Comparison of ENCODE assay signal across 21 cellular contexts in the genomic region with DNA sequence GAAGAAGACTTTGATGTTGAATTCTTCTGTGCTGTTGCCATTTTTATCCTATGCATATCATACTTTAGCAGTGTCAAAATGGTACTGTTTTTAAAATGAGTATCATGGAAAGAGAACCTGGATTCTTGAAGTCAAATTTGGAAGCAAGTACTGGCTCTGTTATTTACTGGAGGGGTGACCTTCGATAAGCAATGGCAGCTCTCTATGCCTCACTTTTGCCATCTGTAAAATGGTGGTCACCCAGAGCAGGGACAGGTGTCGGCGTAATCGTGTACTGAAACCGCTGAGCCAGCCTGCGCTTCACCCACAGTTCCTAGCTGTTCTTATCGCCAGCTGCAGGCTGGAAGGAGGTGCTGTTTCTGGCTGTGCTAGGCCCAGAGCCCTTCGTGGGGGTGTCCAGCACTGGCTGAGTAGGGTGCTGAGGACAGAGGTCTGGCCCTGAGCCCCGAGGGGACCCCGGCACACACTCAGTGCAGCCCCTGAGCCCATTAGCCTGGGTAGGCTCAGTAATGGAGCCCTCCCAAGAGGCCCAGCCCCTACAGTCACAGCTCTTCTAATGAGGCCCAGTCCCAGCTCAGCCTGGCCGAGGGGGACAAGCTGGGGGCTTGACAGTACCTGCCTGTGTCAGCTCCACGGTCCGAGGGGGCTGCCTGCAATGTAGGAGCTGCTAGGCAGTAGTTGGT.
"Had no signal": no experiment of that assay in that cellular context is flagged by ENCODE, and none has a peak within 500 bp of the region (broad histone marks: within the 10 kb centered on the region; RNA-seq: fewer than 3 reads in every experiment).

No MANE protein-coding gene starts in this region.

- H3K36me3 Mint-ChIP-seq: activated naive CD8-positive, alpha-beta T cell treated with anti-CD3 and anti-CD28 coated beads, Interleukin-2, amount 10 ng/mL, durations not matched to agents 7 days and 5 days had no signal

- H3K9me3 ChIP-seq: adrenal gland had no signal

- H3K36me3 ChIP-seq: adrenal gland had no signal

- H3K27ac Mint-ChIP-seq: activated B cell treated with CpG ODN at 0.5 μM for 24 hours; activated CD4-positive, alpha-beta T cell treated with anti-CD3 and anti-CD28 coated beads, Interleukin-2, amount 10 ng/mL, durations not matched to agents 24 days and 14 days; activated naive CD8-positive, alpha-beta T cell treated with anti-CD3 and anti-CD28 coated beads, Interleukin-2, amount 10 ng/mL, durations not matched to agents 7 days and 5 days; T-helper 17 cell had no signal

- H3K9me3 Mint-ChIP-seq: activated CD4-positive, alpha-beta T cell treated with anti-CD3 and anti-CD28 coated beads, Interleukin-2, amount 10 ng/mL, durations not matched to agents 24 days and 14 days; activated naive CD8-positive, alpha-beta T cell treated with anti-CD3 and anti-CD28 coated beads, Interleukin-2, amount 10 ng/mL, durations not matched to agents 7 days and 5 days; central memory CD8-positive, alpha-beta T cell had no signal

- H3K27ac ChIP-seq: adrenal gland had no signal

- H3K4me3 Mint-ChIP-seq: activated B cell treated with CpG ODN at 0.5 μM for 24 hours; activated CD4-positive, alpha-beta T cell treated with anti-CD3 and anti-CD28 coated beads, Interleukin-2, amount 10 ng/mL, durations not matched to agents 24 days and 14 days; activated naive CD8-positive, alpha-beta T cell treated with anti-CD3 and anti-CD28 coated beads, Interleukin-2, amount 10 ng/mL, durations not matched to agents 7 days and 5 days; central memory CD8-positive, alpha-beta T cell; T-helper 17 cell had no signal

- H3K4me3 ChIP-seq: adrenal gland had no signal

- ATAC-seq: PC-3, T-helper 17 cell had no signal

- H3K4me1 ChIP-seq: adrenal gland had no signal

- DNase-seq: activated B cell treated with CpG ODN at 0.5 μM for 24 hours; activated CD4-positive, alpha-beta T cell treated with anti-CD3 and anti-CD28 coated beads for 1 hour; activated CD4-positive, alpha-beta T cell treated with anti-CD3 and anti-CD28 coated beads, Interleukin-2, amount 10 ng/mL, durations not matched to agents 24 days and 14 days; activated CD4-positive, alpha-beta T cell treated with anti-CD3 and anti-CD28 coated beads, Interleukin-2, amount 50 U/mL, for 48 hours; activated CD8-positive, alpha-beta memory T cell treated with anti-CD3 and anti-CD28 coated beads, Interleukin-2, amount 50 U/mL, for 4 hours; activated naive CD4-positive, alpha-beta T cell treated with anti-CD3 and anti-CD28 coated beads, Interleukin-2, amount 50 U/mL, for 16 hours; activated naive CD8-positive, alpha-beta T cell treated with anti-CD3 and anti-CD28 coated beads, Interleukin-2, amount 10 ng/mL, durations not matched to agents 7 days and 5 days; adrenal gland; anterior cingulate cortex; KG1; NCI-H1105; NCI-H1436 treated with DMSO at 0.1 percent for 48 hours; NCI-H187; NCI-H2081; NCI-H446; NCI-H524; PC-3; SIG-M5; T-helper 17 cell; T-helper 9 cell had no signal

- H3K4me1 Mint-ChIP-seq: activated B cell treated with CpG ODN at 0.5 μM for 24 hours; activated CD4-positive, alpha-beta T cell treated with anti-CD3 and anti-CD28 coated beads, Interleukin-2, amount 10 ng/mL, durations not matched to agents 24 days and 14 days; central memory CD8-positive, alpha-beta T cell had no signal
